18 cellular contexts compared by ENCODE assay signal in the genomic region with DNA sequence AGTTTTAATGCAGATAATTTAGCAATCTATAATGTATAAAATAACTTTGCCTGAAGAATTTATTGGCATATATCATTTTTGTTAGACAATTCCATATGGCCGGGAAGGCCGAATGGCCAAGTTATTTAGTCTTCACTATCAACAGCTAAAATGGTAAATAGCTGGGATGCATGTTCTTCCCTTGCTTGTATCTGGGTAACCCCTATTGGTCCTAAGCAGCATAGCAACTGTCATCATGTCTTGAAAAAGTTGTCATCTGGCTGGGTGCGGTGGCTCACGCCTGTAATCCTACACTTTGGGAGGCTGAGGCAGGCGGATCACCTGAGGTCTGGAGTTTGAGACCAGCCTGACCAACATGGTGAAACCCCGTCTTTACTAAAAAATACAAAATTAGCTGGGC.
"Had no signal": no experiment of that assay in that cellular context is flagged by ENCODE, and none has a peak within 500 bp of the region (broad histone marks: within the 10 kb centered on the region; RNA-seq: fewer than 3 reads in every experiment).

No MANE protein-coding gene starts in this region.

- H3K27ac ChIP-seq: breast epithelium, epithelial cell of prostate, lower lobe of right lung, parathyroid adenoma, skin epidermis, stomach, thoracic aorta had no signal

- H3K9ac ChIP-seq: parathyroid adenoma had no signal

- H3K79me2 ChIP-seq: parathyroid adenoma had no signal

- H3K9me3 ChIP-seq: breast epithelium, lower lobe of right lung, stomach, thoracic aorta had no signal

- ATAC-seq: activated CD8-positive, alpha-beta memory T cell treated with anti-CD3 and anti-CD28 coated beads, Interleukin-2, amount 10 ng/mL, durations not matched to agents 7 days and 5 days; left cardiac atrium; lower lobe of right lung had no signal

- H3K4me3 ChIP-seq: breast epithelium, lower lobe of right lung, skin epidermis, stomach, thoracic aorta had no signal

- H3K27me3 ChIP-seq: breast epithelium, stomach had no signal

- H2AFZ ChIP-seq: parathyroid adenoma had no signal

- H3K36me3 ChIP-seq: breast epithelium, lower lobe of right lung, stomach, thoracic aorta had no signal

- DNase-seq: activated CD4-positive, alpha-beta T cell treated with anti-CD3 and anti-CD28 coated beads, Interleukin-2, amount 50 U/mL, for 4 hours; activated CD4-positive, CD25-positive, alpha-beta regulatory T cell treated with anti-CD3 and anti-CD28 coated beads, Interleukin-2, amount 50 U/mL, for 72 hours; activated CD8-positive, alpha-beta memory T cell treated with anti-CD3 and anti-CD28 coated beads, Interleukin-2, amount 10 ng/mL, durations not matched to agents 7 days and 5 days; activated effector memory CD4-positive, alpha-beta T cell treated with Interleukin-2 at 50 U/mL for 16 hours; activated T-cell treated with anti-CD3 and anti-CD28 coated beads, Interleukin-2, amount 50 U/mL, for 24 hours; effector CD4-positive, alpha-beta T cell; hypothalamus; immature natural killer cell; left cardiac atrium; lower lobe of right lung; midbrain; stimulated activated CD4-positive, alpha-beta T cell treated with anti-CD3 and anti-CD28 coated beads, Interleukin-4, amount 100 ng/mL, for 4 hours; stomach had no signal

- H3K4me1 ChIP-seq: breast epithelium, lower lobe of right lung, parathyroid adenoma, stomach had no signal
